1 cellular context compared by ENCODE assay signal in genomic region chr10:28840954-28841353, GRCh38.
TF ChIP-seq lines count a peak whose summit lies in the region.

No MANE protein-coding gene starts in this region.

TF ChIP-seq in IMR-90, 13 proteins besides CTCF, POLR2A, EP300 and RAD21:
- TF ChIP-seq, protein P1, sequence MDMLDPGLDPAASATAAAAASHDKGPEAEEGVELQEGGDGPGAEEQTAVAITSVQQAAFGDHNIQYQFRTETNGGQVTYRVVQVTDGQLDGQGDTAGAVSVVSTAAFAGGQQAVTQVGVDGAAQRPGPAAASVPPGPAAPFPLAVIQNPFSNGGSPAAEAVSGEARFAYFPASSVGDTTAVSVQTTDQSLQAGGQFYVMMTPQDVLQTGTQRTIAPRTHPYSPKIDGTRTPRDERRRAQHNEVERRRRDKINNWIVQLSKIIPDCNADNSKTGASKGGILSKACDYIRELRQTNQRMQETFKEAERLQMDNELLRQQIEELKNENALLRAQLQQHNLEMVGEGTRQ (IDR thresholded peaks at IDR 0.05; ENCODE audit: low read depth, low read length): no peak
- TF ChIP-seq BHLHE40 (IDR thresholded peaks at IDR 0.05; ENCODE audit: low read depth, low read length) (peak; percentile 45; the same call in 1 of the 2 replicates), RFX5 (IDR thresholded peaks at IDR 0.05; ENCODE audit: low read depth, low read length) (no peak)
